24 cellular contexts compared by ENCODE assay signal in the genomic region with DNA sequence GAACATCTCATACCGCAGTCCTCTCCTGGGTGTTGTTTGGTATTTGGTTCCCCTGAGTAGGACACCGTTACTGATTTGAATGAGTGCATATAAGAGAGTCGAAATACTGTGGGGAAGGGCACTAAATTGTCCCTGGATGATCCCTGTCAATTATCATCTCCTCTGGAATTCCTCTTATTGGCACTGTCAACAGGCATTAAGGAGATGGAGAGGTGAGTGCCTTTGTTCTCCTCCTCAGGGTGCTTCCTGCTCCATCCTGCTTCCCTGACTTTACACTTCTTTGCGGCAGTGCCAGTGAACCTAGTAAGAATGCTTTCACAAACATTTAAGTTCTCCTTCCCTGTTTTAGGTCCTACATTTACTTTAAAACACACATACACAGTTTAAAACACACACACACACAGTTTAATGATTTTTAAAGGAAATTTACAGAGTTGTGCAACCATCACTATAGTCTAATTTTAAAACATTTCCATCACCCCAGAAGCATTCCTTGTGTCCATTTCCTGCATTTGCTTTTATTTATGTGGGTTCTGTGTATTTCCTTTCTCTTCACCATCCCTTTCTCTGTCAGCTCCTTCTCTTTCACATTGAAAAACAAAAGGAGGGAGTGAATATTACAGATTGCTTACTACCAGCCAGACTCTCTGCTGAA. TPM values are rescaled to one million over a fixed set of nuclear protein-coding genes. Genes with fewer than 3 reads are reported as not detected.
DNase-seq lines count a peak whose midpoint lies in the region; ATAC-seq, FAIRE-seq and TF ChIP-seq lines count a peak whose summit lies in the region.
"Had no signal": no experiment of that assay in that cellular context is flagged by ENCODE, and none has a peak within 500 bp of the region (broad histone marks: within the 10 kb centered on the region; RNA-seq: fewer than 3 reads in every experiment).

No MANE protein-coding gene starts in this region.

- no peak for ATAC-seq in T-helper 17 cell
- no peak for ATAC-seq in GM19452 (IDR thresholded peaks at IDR 0.05; ENCODE audit: unreplicated experiment)
- ATAC-seq: activated CD8-positive, alpha-beta memory T cell treated with anti-CD3 and anti-CD28 coated beads, Interleukin-2, amount 10 ng/mL, durations not matched to agents 7 days and 5 days; foreskin keratinocyte; PC-3 had no signal

- H3K4me1 Mint-ChIP-seq in T-helper 2 cell treated with Interferon-gamma antibody and Interleukin-4, amounts not matched to agents 5 μg/mL and 100 μg/mL, for 36 hours (ENCODE audit: low read depth), result peaks cover 14% of the 10 kb centered on the region
- H3K4me1 Mint-ChIP-seq in T-helper 17 cell, result peaks cover 10% of the 10 kb centered on the region

- H3K9me3 Mint-ChIP-seq in T-helper 2 cell treated with Interferon-gamma antibody and Interleukin-4, amounts not matched to agents 5 μg/mL and 100 μg/mL, for 36 hours, result peaks cover 7% of the 10 kb centered on the region
- H3K9me3 Mint-ChIP-seq: activated naive CD8-positive, alpha-beta T cell treated with anti-CD3 and anti-CD28 coated beads, Interleukin-2, amount 10 ng/mL, durations not matched to agents 7 days and 5 days; activated T-helper 2 cell treated with anti-CD3 and anti-CD28 coated beads, Interferon-gamma antibody, Interleukin-2, Interleukin-4, amounts not matched to agents 10 μg/mL and 5 μg/mL and 100 μg/mL, durations not matched to agents 14 hours and 24 hours and 36 hours; type B pancreatic cell had no signal

- H3K27me3 Mint-ChIP-seq in T-helper 2 cell treated with Interferon-gamma antibody and Interleukin-4, amounts not matched to agents 5 μg/mL and 100 μg/mL, for 36 hours (ENCODE audit: low read depth), result no peaks in the 10 kb centered on the region
- no peaks in the 10 kb centered on the region for H3K27me3 Mint-ChIP-seq in T-helper 17 cell
- H3K27me3 Mint-ChIP-seq: activated CD8-positive, alpha-beta memory T cell treated with anti-CD3 and anti-CD28 coated beads, Interleukin-2, amount 10 ng/mL, durations not matched to agents 7 days and 5 days; activated naive CD8-positive, alpha-beta T cell treated with anti-CD3 and anti-CD28 coated beads, Interleukin-2, amount 10 ng/mL, durations not matched to agents 7 days and 5 days; type B pancreatic cell had no signal

- no peaks in the 10 kb centered on the region for H3K4me1 ChIP-seq in vagina
- H3K4me1 ChIP-seq: BE2C, breast epithelium, foreskin keratinocyte, stomach had no signal

- no peaks in the 10 kb centered on the region for H3K27me3 ChIP-seq in vagina
- H3K27me3 ChIP-seq: BE2C, breast epithelium, foreskin keratinocyte, stomach had no signal

- no peaks in the 10 kb centered on the region for H3K9me3 ChIP-seq in T-helper 17 cell (ENCODE audit: control insufficient read depth, low read length, poor library complexity, severe bottlenecking)
- no peaks in the 10 kb centered on the region for H3K9me3 ChIP-seq in vagina
- H3K9me3 ChIP-seq: BE2C, breast epithelium, stomach had no signal

- H3K36me3 ChIP-seq in vagina, result no peaks in the 10 kb centered on the region
- H3K36me3 ChIP-seq: BE2C, breast epithelium had no signal

- peak overlapping the region; percentile 2 for H3K27ac ChIP-seq in vagina
- H3K27ac ChIP-seq: 22Rv1, breast epithelium, foreskin keratinocyte, stomach had no signal

- no peak for FAIRE-seq in GM19239 (lab: Jason Lieb, UNC)

- no peak overlapping the region for H3K4me3 Mint-ChIP-seq in T-helper 2 cell treated with Interferon-gamma antibody and Interleukin-4, amounts not matched to agents 5 μg/mL and 100 μg/mL, for 36 hours
- H3K4me3 Mint-ChIP-seq in T-helper 17 cell, result no peak overlapping the region
- H3K4me3 Mint-ChIP-seq: activated CD8-positive, alpha-beta memory T cell treated with anti-CD3 and anti-CD28 coated beads, Interleukin-2, amount 10 ng/mL, durations not matched to agents 7 days and 5 days; activated naive CD8-positive, alpha-beta T cell treated with anti-CD3 and anti-CD28 coated beads, Interleukin-2, amount 10 ng/mL, durations not matched to agents 7 days and 5 days; type B pancreatic cell had no signal

- H3K4me3 ChIP-seq in vagina, result no peak overlapping the region
- H3K4me3 ChIP-seq: breast epithelium, stomach had no signal

- peak overlapping the region; percentile 45 for H3K27ac Mint-ChIP-seq in T-helper 2 cell treated with Interferon-gamma antibody and Interleukin-4, amounts not matched to agents 5 μg/mL and 100 μg/mL, for 36 hours
- H3K27ac Mint-ChIP-seq in T-helper 17 cell, result peak overlapping the region; percentile 45
- H3K27ac Mint-ChIP-seq: activated CD8-positive, alpha-beta memory T cell treated with anti-CD3 and anti-CD28 coated beads, Interleukin-2, amount 10 ng/mL, durations not matched to agents 7 days and 5 days; activated naive CD8-positive, alpha-beta T cell treated with anti-CD3 and anti-CD28 coated beads, Interleukin-2, amount 10 ng/mL, durations not matched to agents 7 days and 5 days; activated T-helper 2 cell treated with anti-CD3 and anti-CD28 coated beads, Interferon-gamma antibody, Interleukin-2, Interleukin-4, amounts not matched to agents 10 μg/mL and 5 μg/mL and 100 μg/mL, durations not matched to agents 14 hours and 24 hours and 36 hours had no signal

- intact Hi-C loops in vagina (cut with DNase I), result no loop called here

- TF ChIP-seq POLR2A in vagina (IDR thresholded peaks at IDR 0.05), result no peak

- no peak for DNase-seq in T-helper 2 cell treated with Interferon-gamma antibody and Interleukin-4, amounts not matched to agents 5 μg/mL and 100 μg/mL, for 36 hours (ENCODE audit: low spot score)
- DNase-seq in T-helper 2 cell (no peak), T-helper 17 cell (no peak), iPS DF 19.7 (ENCODE audit: low read depth, low spot score) (peak; percentile 65), vagina (ENCODE audit: extremely low spot score in 2 of 2) (no peak), GM19239 (ENCODE audit: insufficient read length, low spot score) (no peak), occipital lobe (lab: John Stamatoyannopoulos, UW) (no peak)
- DNase-seq: activated CD4-positive, alpha-beta T cell treated with anti-CD3 and anti-CD28 coated beads for 48 hours; activated CD8-positive, alpha-beta memory T cell treated with anti-CD3 and anti-CD28 coated beads, Interleukin-2, amount 10 ng/mL, durations not matched to agents 7 days and 5 days; activated naive CD8-positive, alpha-beta T cell treated with anti-CD3 and anti-CD28 coated beads, Interleukin-2, amount 10 ng/mL, durations not matched to agents 7 days and 5 days; BE2C; EL; foreskin keratinocyte; hippocampal formation; NCI-H1436; PC-3; SHP77; stimulated activated CD4-positive, alpha-beta T cell treated with anti-CD3 and anti-CD28 coated beads, Interleukin-4, amount 100 ng/mL, for 24 hours; stomach had no signal

- no peak for TF ChIP-seq CTCF in vagina (IDR thresholded peaks at IDR 0.05)

- peaks cover 24% of the 10 kb centered on the region for H3K36me3 Mint-ChIP-seq in T-helper 2 cell treated with Interferon-gamma antibody and Interleukin-4, amounts not matched to agents 5 μg/mL and 100 μg/mL, for 36 hours (ENCODE audit: low read depth)
- H3K36me3 Mint-ChIP-seq in T-helper 17 cell (ENCODE audit: low read depth), result no peaks in the 10 kb centered on the region

RNA-seq across cellular contexts. Expression of a gene that starts 20.9 kb away (rescaled TPM):
- total RNA-seq in T-helper 17 cell (10 to 100 TPM; 18.5 to 19.6 TPM), vagina (12.5 TPM), occipital lobe (7.0 TPM)

RNA-seq across cellular contexts. Expression of a gene that starts 31.4 kb away (rescaled TPM):
- 10 to 100 TPM; 59.2 to 82.2 TPM for total RNA-seq in T-helper 17 cell
- total RNA-seq in vagina, result 24.6 TPM
- 7.0 TPM for total RNA-seq in occipital lobe
